8 cellular contexts compared by ENCODE assay signal in the genomic region with DNA sequence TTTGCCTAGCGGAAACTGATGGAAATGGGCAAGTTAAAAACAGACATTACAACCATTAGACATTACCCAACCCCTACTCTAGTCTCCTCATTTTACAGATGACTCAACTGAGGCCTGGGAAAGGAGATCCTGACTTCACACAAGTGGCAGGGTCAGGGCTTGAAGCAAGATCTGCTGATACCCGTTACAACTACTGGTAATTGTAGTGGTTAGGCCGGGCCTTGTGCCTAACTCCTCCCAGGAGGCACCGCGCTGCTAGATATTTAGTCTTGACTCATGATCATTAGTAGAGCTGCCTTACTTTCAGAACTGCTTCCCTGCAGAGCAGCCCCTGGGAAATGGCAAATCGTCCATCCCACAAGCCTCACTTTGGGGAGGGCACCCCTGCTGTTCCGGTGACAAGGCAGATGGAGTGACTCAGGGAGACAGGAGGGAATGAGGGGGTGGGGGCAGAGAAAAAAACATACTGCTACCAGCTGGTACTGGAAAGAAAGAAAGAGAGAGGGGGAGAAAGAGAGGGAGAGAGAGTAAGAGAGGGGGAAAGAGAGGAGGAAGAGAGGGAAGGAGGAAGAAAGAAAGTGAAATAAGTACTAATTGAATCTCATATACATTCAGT. TPM values are rescaled to one million over a fixed set of nuclear protein-coding genes. Genes with fewer than 3 reads are reported as not detected.
DNase-seq lines count a peak whose midpoint lies in the region; ATAC-seq, FAIRE-seq and TF ChIP-seq lines count a peak whose summit lies in the region.

No MANE protein-coding gene starts in this region.

- no peaks in the 10 kb centered on the region for H3K9me1 ChIP-seq in keratinocyte (ENCODE audit: control insufficient read depth, extremely low read depth, insufficient read depth, low read length)

- H3K79me2 ChIP-seq in keratinocyte (ENCODE audit: control insufficient read depth, insufficient read depth, low read length), result no peaks in the 10 kb centered on the region

- H3K27me3 Mint-ChIP-seq in stimulated activated memory B cell treated with anti-CD40 and anti-IgM and Interleukin-4, amounts not matched to agents 10 μg/mL and 1 μg/mL and 100 μg/mL, for 72 hours, result no peaks in the 10 kb centered on the region

- H2AFZ ChIP-seq in keratinocyte (ENCODE audit: control insufficient read depth, low read length), result no peak overlapping the region

- DNase-seq in EL (peak; percentile 88), SJSA1 (ENCODE audit: low read depth in 1 of 2, low spot score in 2 of 2) (peak; percentile 65 to 74), ascending aorta (ENCODE audit: low spot score in 2 of 2) (peak in 1 of 2 donors; percentile 83), keratinocyte (ENCODE audit: low read depth, low spot score) (no peak)
- DNase-seq in NK-92 treated with Interleukin-12 subunit alpha and Interleukin-12 subunit beta, amount 100 ng/mL, for 24 hours (lab: John Stamatoyannopoulos, UW), result no peak

- H3K36me3 ChIP-seq in SJSA1 (no peaks in the 10 kb centered on the region), ascending aorta (no peaks in the 10 kb centered on the region), keratinocyte (ENCODE audit: control insufficient read depth in 2 of 2, extremely low read depth in 1 of 2, insufficient read depth in 2 of 2, low read length in 2 of 2) (no peaks in the 10 kb centered on the region)

- dilution Hi-C loops in keratinocyte (cut with MboI; ENCODE audit: extremely low pct_ligation_motif_present, low sequenced_read_pairs), result no loop called here

- peak overlapping the region; percentile 85 for H3K4me3 Mint-ChIP-seq in stimulated activated memory B cell treated with anti-CD40 and anti-IgM and Interleukin-4, amounts not matched to agents 10 μg/mL and 1 μg/mL and 100 μg/mL, for 72 hours

- H3K9ac ChIP-seq in keratinocyte (ENCODE audit: control insufficient read depth, extremely low read depth, insufficient read depth, low read length), result no peak overlapping the region

- no peaks in the 10 kb centered on the region for H4K20me1 ChIP-seq in keratinocyte (ENCODE audit: control insufficient read depth, extremely low read depth, insufficient read depth, low read length)

- H3K4me3 ChIP-seq in SJSA1, result no peak overlapping the region
- peak overlapping the region in 1 of 2 donors; percentile 70 for H3K4me3 ChIP-seq in ascending aorta
- H3K4me3 ChIP-seq in keratinocyte (ENCODE audit: control insufficient read depth in 2 of 3, extremely low read depth in 1 of 3, insufficient read depth in 2 of 3, low read depth in 1 of 3, low read length in 3 of 3), result no peak overlapping the region

- peaks cover 15% of the 10 kb centered on the region for H3K4me1 Mint-ChIP-seq in stimulated activated memory B cell treated with anti-CD40 and anti-IgM and Interleukin-4, amounts not matched to agents 10 μg/mL and 1 μg/mL and 100 μg/mL, for 72 hours

- H3K27me3 ChIP-seq in SJSA1 (replicated peaks), result no peaks in the 10 kb centered on the region
- H3K27me3 ChIP-seq in ascending aorta, result no peaks in the 10 kb centered on the region
- no peaks in the 10 kb centered on the region for H3K27me3 ChIP-seq in keratinocyte (ENCODE audit: control insufficient read depth, extremely low read depth, insufficient read depth, low read length)

- intact Hi-C loops in ascending aorta (cut with DNase I), result loop anchor here (5.0 to 10.0 kb wide), 3 partner anchors 36 to 274 kb away; a partner anchor contains a TSS

- H3K4me2 ChIP-seq in keratinocyte (ENCODE audit: control insufficient read depth, extremely low read depth, insufficient read depth, low read depth, low read length), result no peak overlapping the region

- H3K4me1 ChIP-seq in SJSA1 (replicated peaks) (peaks cover 15% of the 10 kb centered on the region), ascending aorta (no peaks in the 10 kb centered on the region), keratinocyte (ENCODE audit: control insufficient read depth, extremely low read depth, insufficient read depth, low read length) (no peaks in the 10 kb centered on the region)

- peaks cover 5% of the 10 kb centered on the region for H3K36me3 Mint-ChIP-seq in stimulated activated memory B cell treated with anti-CD40 and anti-IgM and Interleukin-4, amounts not matched to agents 10 μg/mL and 1 μg/mL and 100 μg/mL, for 72 hours

- ATAC-seq in HG02610 (IDR thresholded peaks at IDR 0.05; ENCODE audit: unreplicated experiment) (peak; percentile 58), HG03280 (IDR thresholded peaks at IDR 0.05; ENCODE audit: unreplicated experiment) (no peak)
- peak; percentile 43 for ATAC-seq in stimulated activated memory B cell treated with anti-CD40 and anti-IgM and Interleukin-4, amounts not matched to agents 10 μg/mL and 1 μg/mL and 100 μg/mL, for 72 hours

- TF ChIP-seq CTCF in ascending aorta (IDR thresholded peaks at IDR 0.05) (no peak), keratinocyte (optimal IDR thresholded peaks at IDR 0.05 in 1 of 3, IDR thresholded peaks at IDR 0.05 in 1 of 3, conservative IDR thresholded peaks at IDR 0.05 in 1 of 3; ENCODE audit: extremely low read depth in 1 of 3, insufficient read depth in 2 of 3, low read length in 3 of 3) (no peak)

- H3K27ac ChIP-seq in SJSA1 (0 out of 2 replicates have a peak overlapping the region, but pooled peaks have one; percentile 69), ascending aorta (peak overlapping the region; percentile 85 to 90), keratinocyte (ENCODE audit: control insufficient read depth, insufficient read depth, low read length) (no peak overlapping the region)

- peak; percentile 41 for FAIRE-seq in keratinocyte (lab: Jason Lieb, UNC)

- H3K27ac Mint-ChIP-seq in stimulated activated memory B cell treated with anti-CD40 and anti-IgM and Interleukin-4, amounts not matched to agents 10 μg/mL and 1 μg/mL and 100 μg/mL, for 72 hours, result peak overlapping the region; percentile 93

- no peaks in the 10 kb centered on the region for H3K9me3 Mint-ChIP-seq in stimulated activated memory B cell treated with anti-CD40 and anti-IgM and Interleukin-4, amounts not matched to agents 10 μg/mL and 1 μg/mL and 100 μg/mL, for 72 hours

- no peaks in the 10 kb centered on the region for H3K9me3 ChIP-seq in SJSA1 (replicated peaks)
- H3K9me3 ChIP-seq in ascending aorta, result no peaks in the 10 kb centered on the region
- no peaks in the 10 kb centered on the region for H3K9me3 ChIP-seq in keratinocyte (ENCODE audit: control insufficient read depth, low read depth, low read length)

RNA-seq across cellular contexts. Expression of a gene that starts 12.2 kb away (rescaled TPM):
- total RNA-seq in SJSA1 (2014; rRNA removed; shearing (Covaris generic)), result 10.8 and 19.2 TPM in 2 replicates
- total RNA-seq in ascending aorta, result 17.6 TPM
- 0.09 to 0.42 TPM (median 0.18 TPM) in 3 replicates for polyA plus RNA-seq in keratinocyte
- polyA plus RNA-seq in keratinocyte (2011; ENCODE audit: low read depth), result 0.14 TPM
- polyA plus RNA-seq in keratinocyte (2011; cell fraction: cytosol; rRNA removed), result 0.23 and 0.26 TPM in 2 replicates
- 0.29 and 0.43 TPM in 2 replicates for polyA plus RNA-seq in keratinocyte (2011; cell fraction: nucleus; rRNA removed)
- 0.09 and 0.14 TPM in 2 replicates for polyA plus RNA-seq in keratinocyte (2012; ENCODE audit: low replicate concordance)
- polyA minus RNA-seq in keratinocyte, result 0.13 to 0.36 TPM in 2 of 3 replicates, not detected in the other
- not detected for polyA minus RNA-seq in keratinocyte (2011; cell fraction: cytosol; rRNA and poly(A)+ RNA removed)
- 0.21 and 0.39 TPM in 2 replicates for polyA minus RNA-seq in keratinocyte (2011; cell fraction: nucleus; rRNA and poly(A)+ RNA removed)

Comparison
In these comparisons a context has a peak if more than half of its experiments do, and no peak if none do; other contexts are left out.
1. DNase-seq: peak in EL (single experiment) and SJSA1 (2 of 2); none in keratinocyte (single experiment) and NK-92 treated with Interleukin-12 subunit alpha and Interleukin-12 subunit beta, amount 100 ng/mL, for 24 hours (single experiment).